1 cellular context compared by ENCODE assay signal in genomic region chr2:71276311-71277158, GRCh38.
A peak's percentile ranks its signal among the peaks of the same experiment; 100 is the strongest.
TF ChIP-seq lines count a peak whose summit lies in the region.

No MANE protein-coding gene starts in this region.

TF ChIP-seq in HEK293, 187 proteins besides CTCF, POLR2A, EP300 and RAD21 (continued from another document and continues in another):
- TF ChIP-seq HIC1 (tag by site-specific recombination; IDR thresholded peaks at IDR 0.05) (peak; percentile 97), ZNF549 (tag by site-specific recombination; IDR thresholded peaks at IDR 0.05) (no peak), ZNF248 (tag by site-specific recombination; IDR thresholded peaks at IDR 0.05) (no peak), ZNF626 (tag by site-specific recombination; IDR thresholded peaks at IDR 0.05) (no peak), SP2 (tag by site-specific recombination; IDR thresholded peaks at IDR 0.05) (peak; percentile 68), ZNF596 (tag by site-specific recombination; IDR thresholded peaks at IDR 0.05) (no peak), ZNF558 (tag by site-specific recombination; IDR thresholded peaks at IDR 0.05) (no peak), ZNF518A (tag by site-specific recombination; conservative IDR thresholded peaks at IDR 0.05; ENCODE audit: low read depth) (no peak), ZNF223 (tag by site-specific recombination; IDR thresholded peaks at IDR 0.05) (no peak), ZFHX2 (tag by site-specific recombination; conservative IDR thresholded peaks at IDR 0.05) (peak; percentile 77), SCRT2 (tag by site-specific recombination; IDR thresholded peaks at IDR 0.05) (no peak), HOXC10 (CRISPR knock-in tag; IDR thresholded peaks at IDR 0.05) (no peak), ZSCAN23 (tag by site-specific recombination; IDR thresholded peaks at IDR 0.05) (no peak), ZNF555 (tag by site-specific recombination; conservative IDR thresholded peaks at IDR 0.05) (no peak), ZNF777 (tag by site-specific recombination; IDR thresholded peaks at IDR 0.05; ENCODE audit: borderline replicate concordance) (no peak), ZNF704 (tag by site-specific recombination; IDR thresholded peaks at IDR 0.05) (no peak), ZNF792 (tag by site-specific recombination; IDR thresholded peaks at IDR 0.05) (no peak), ZNF274 (IDR thresholded peaks at IDR 0.05; ENCODE audit: low read length) (no peak), ZNF274 (tag by site-specific recombination; IDR thresholded peaks at IDR 0.05; ENCODE audit: borderline replicate concordance) (no peak), SP3 (tag by site-specific recombination; IDR thresholded peaks at IDR 0.05) (peak; percentile 71), TSHZ1 (tag by site-specific recombination; IDR thresholded peaks at IDR 0.05; ENCODE audit: borderline replicate concordance) (no peak), ZNF23 (tag by site-specific recombination; IDR thresholded peaks at IDR 0.05; ENCODE audit: borderline replicate concordance) (no peak), ZNF350 (tag by site-specific recombination; IDR thresholded peaks at IDR 0.05) (no peak), ZBTB8A (tag by site-specific recombination; IDR thresholded peaks at IDR 0.05) (peak; percentile 88), ZNF311 (tag by site-specific recombination; IDR thresholded peaks at IDR 0.05; ENCODE audit: borderline replicate concordance) (no peak), ZNF585B (tag by site-specific recombination; IDR thresholded peaks at IDR 0.05) (no peak; the same call in 1 of the 2 replicates), OVOL3 (tag by site-specific recombination; IDR thresholded peaks at IDR 0.05) (no peak), ZNF426 (tag by site-specific recombination; IDR thresholded peaks at IDR 0.05) (no peak), ZNF266 (tag by site-specific recombination; IDR thresholded peaks at IDR 0.05; ENCODE audit: low read depth) (no peak), ZNF692 (tag by site-specific recombination; IDR thresholded peaks at IDR 0.05) (0 out of 2 replicates have a peak, but pooled peaks have one; percentile 54), ZBTB11 (tag by site-specific recombination; conservative IDR thresholded peaks at IDR 0.05; ENCODE audit: low read depth) (peak; percentile 85), SCRT1 (tag by site-specific recombination; IDR thresholded peaks at IDR 0.05; ENCODE audit: borderline replicate concordance) (no peak), SETDB1 (IDR thresholded peaks at IDR 0.05; ENCODE audit: insufficient read length, low read length) (peak; percentile 55), ZNF837 (tag by site-specific recombination; IDR thresholded peaks at IDR 0.05) (peak; percentile 55; the same call in 1 of the 2 replicates), ZNF423 (tag by site-specific recombination; IDR thresholded peaks at IDR 0.05) (no peak), ZNF529 (tag by site-specific recombination; IDR thresholded peaks at IDR 0.05; ENCODE audit: insufficient replicate concordance) (no peak), ZNF157 (tag by site-specific recombination; IDR thresholded peaks at IDR 0.05) (no peak), ZNF623 (tag by site-specific recombination; IDR thresholded peaks at IDR 0.05) (no peak), ZNF391 (tag by site-specific recombination; IDR thresholded peaks at IDR 0.05; ENCODE audit: borderline replicate concordance, low read depth) (no peak), ZSCAN30 (tag by site-specific recombination; IDR thresholded peaks at IDR 0.05) (0 out of 2 replicates have a peak, but pooled peaks have one; percentile 37), ZSCAN16 (tag by site-specific recombination; IDR thresholded peaks at IDR 0.05) (peak; percentile 96), ZNF639 (tag by site-specific recombination; IDR thresholded peaks at IDR 0.05) (0 out of 2 replicates have a peak, but pooled peaks have one; percentile 39)
